ENCODE assay signal across 8 cellular contexts in the genomic region with DNA sequence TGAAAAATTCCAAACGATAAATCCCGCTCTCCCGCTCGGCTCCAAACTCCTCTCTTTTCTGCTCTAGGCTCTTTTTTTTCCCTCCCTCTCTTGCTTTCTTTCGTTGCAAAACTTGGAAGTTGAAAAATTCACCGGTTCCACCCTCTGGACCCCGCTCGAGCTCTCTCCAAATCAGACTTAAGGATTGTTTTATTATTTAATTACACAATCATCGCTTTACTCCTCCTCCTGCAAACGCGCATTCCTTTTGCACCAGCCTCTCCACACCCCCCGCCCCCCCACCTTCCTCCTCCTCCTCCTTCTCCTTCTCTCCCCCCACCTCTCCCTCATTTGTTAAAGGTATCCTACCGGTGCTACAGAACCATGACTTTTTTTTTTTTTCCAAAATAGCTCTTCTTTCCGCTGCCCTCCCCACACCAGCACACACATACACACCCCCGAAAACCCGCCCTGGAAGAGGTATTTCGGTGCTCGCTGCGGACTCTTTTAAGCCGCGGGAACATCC. TPM values are rescaled to one million over a fixed set of nuclear protein-coding genes. Genes with fewer than 3 reads are reported as not detected.
DNase-seq lines count a peak whose midpoint lies in the region; ATAC-seq, FAIRE-seq and TF ChIP-seq lines count a peak whose summit lies in the region.

No MANE protein-coding gene starts in this region.

- BruUV-seq in K562 (replicated peaks; lab: Mats Ljungman, UMichigan), result no TSS peak

- H4K20me1 ChIP-seq in K562 (replicated peaks; ENCODE audit: control insufficient read depth, insufficient read depth, low read length), result no peaks in the 10 kb centered on the region

- H3K9me1 ChIP-seq in K562 (ENCODE audit: control insufficient read depth, insufficient read depth, low read length), result no peaks in the 10 kb centered on the region

- no peak for DNase-seq in CD4-positive, alpha-beta T cell
- DNase-seq in HAP-1 (ENCODE audit: low spot score in 2 of 2) (peak; percentile 87 to 89), NCI-H69 (lab: John Stamatoyannopoulos, UW) (peak; percentile 97), K562 (ENCODE audit: extremely low read depth in 1 of 4, low spot score in 3 of 4) (peak; percentile 30 to 70 (median 39)), iPS DF 6.9 (ENCODE audit: low read depth, low spot score) (no peak), mesenteric fat pad (ENCODE audit: low spot score) (no peak), NOMO-1 (lab: John Stamatoyannopoulos, UW; ENCODE audit: unreplicated experiment in 2 of 2) (no peak)

- 0% methylated on average over 8 of the region's 21 CpGs for WGBS in K562 (ENCODE audit: insufficient coverage, low coverage, missing lambda C conversion rate)
- WGBS in iPS DF 6.9 (ENCODE audit: insufficient coverage, insufficient read length), result no CpG with 5 or more reads among the region's 21 CpGs

- H3K79me2 ChIP-seq in K562 (ENCODE audit: control insufficient read depth, insufficient read depth, low read length), result no peaks in the 10 kb centered on the region

- peak overlapping the region; percentile 82 for H3K4me3 Mint-ChIP-seq in CD4-positive, alpha-beta T cell

- in situ Hi-C loops in HAP-1 (cut with MboI; ENCODE audit: low sequenced_read_pairs), result loop anchor here (25.0 kb wide), 1 partner anchor 177 kb away; no protein-coding TSS in a partner anchor
- in situ Hi-C loops in K562 (cut with MboI), result no loop called here

- H3K9me3 ChIP-seq in CD4-positive, alpha-beta T cell (ENCODE audit: control insufficient read depth, low read length), result no peaks in the 10 kb centered on the region
- H3K9me3 ChIP-seq in HAP-1, result no peaks in the 10 kb centered on the region
- no peaks in the 10 kb centered on the region for H3K9me3 ChIP-seq in K562 (replicated peaks; ENCODE audit: control insufficient read depth, insufficient read depth, low read depth, low read length)
- no peaks in the 10 kb centered on the region for H3K9me3 ChIP-seq in iPS DF 6.9 (ENCODE audit: control insufficient read depth, insufficient read depth, low read length)

- H2AFZ ChIP-seq in K562 (ENCODE audit: low read depth, low read length), result peak overlapping the region; percentile 79

- H3K27ac ChIP-seq in CD4-positive, alpha-beta T cell (ENCODE audit: low read depth, low read length), result no peak overlapping the region
- H3K27ac ChIP-seq in K562 (ENCODE audit: extremely low read depth, low read depth, low read length), result peak overlapping the region; percentile 72
- H3K27ac ChIP-seq in iPS DF 6.9 (ENCODE audit: low read length), result no peak overlapping the region
- H3K27ac ChIP-seq in rectal smooth muscle tissue (ENCODE audit: low read depth, low read length), result peak overlapping the region; percentile 93

- H3K4me2 ChIP-seq in K562 (ENCODE audit: insufficient read depth, low read length), result peak overlapping the region; percentile 66

- no peaks in the 10 kb centered on the region for H3K9me3 Mint-ChIP-seq in CD4-positive, alpha-beta T cell

- peak overlapping the region; percentile 63 to 82 for H3K9ac ChIP-seq in K562 (ENCODE audit: insufficient read depth in 1 of 2, low read depth in 2 of 2, low read length in 2 of 2)
- peak overlapping the region; percentile 45 for H3K9ac ChIP-seq in rectal smooth muscle tissue (ENCODE audit: low read length)

- TF ChIP-seq CTCF in CD4-positive, alpha-beta T cell (IDR thresholded peaks at IDR 0.05), result no peak
- TF ChIP-seq CTCF in K562 (IDR thresholded peaks at IDR 0.05 in 2 of 3, conservative IDR thresholded peaks at IDR 0.05 in 1 of 3; ENCODE audit: insufficient read depth in 2 of 3, low read depth in 1 of 3, low read length in 3 of 3), result no peak

- no peak for ATAC-seq in CD4-positive, alpha-beta T cell (ENCODE audit: poor library complexity)
- ATAC-seq in K562, result peak; percentile 40

- H3K27ac Mint-ChIP-seq in CD4-positive, alpha-beta T cell, result no peak overlapping the region

- H3K27me3 Mint-ChIP-seq in CD4-positive, alpha-beta T cell, result peaks cover 81% of the 10 kb centered on the region

- H3K4me1 ChIP-seq in HAP-1 (peaks cover 49% of the 10 kb centered on the region), K562 (replicated peaks in 1 of 2; ENCODE audit: control insufficient read depth in 2 of 2, insufficient read depth in 2 of 2, low read length in 2 of 2) (peaks cover 3 to 28% of the 10 kb centered on the region in 2 experiments; a peak in 4 of 5 replicates), iPS DF 6.9 (ENCODE audit: control insufficient read depth, insufficient read depth, low read length) (peaks cover 5% of the 10 kb centered on the region; the same call in 1 of the 2 replicates), rectal smooth muscle tissue (ENCODE audit: control insufficient read depth, insufficient read depth, low read length) (peaks cover 16% of the 10 kb centered on the region)

- TF ChIP-seq RAD21 in K562 (CRISPR knock-in tag; conservative IDR thresholded peaks at IDR 0.05 in 1 of 2, IDR thresholded peaks at IDR 0.05 in 1 of 2), result no peak

- no peak for TF ChIP-seq EP300 in K562 (IDR thresholded peaks at IDR 0.05; ENCODE audit: low read length)

- H3K4me3 ChIP-seq in HAP-1, result peak overlapping the region; percentile 60
- peak overlapping the region; percentile 50 for H3K4me3 ChIP-seq in K562
- H3K4me3 ChIP-seq in iPS DF 6.9 (ENCODE audit: low read length), result peak overlapping the region; percentile 90; the same call in 1 of the 2 replicates
- peak overlapping the region; percentile 69 for H3K4me3 ChIP-seq in rectal smooth muscle tissue (ENCODE audit: low read length)

- CTCF ChIA-PET in CD4-positive, alpha-beta T cell (lab: Charles Lee), result no interaction called here
- CTCF ChIA-PET in K562 (lab: Yijun Ruan, JAX; ENCODE audit: low intra/inter-chr PET ratio), result no interaction called here

- no peak for FAIRE-seq in K562 (lab: Jason Lieb, UNC)

- intact Hi-C loops in CD4-positive, alpha-beta T cell (cut with DNase I, micrococcal nuclease), result no loop called here
- intact Hi-C loops in K562 (cut with micrococcal nuclease), result no loop called here

- no peaks in the 10 kb centered on the region for H3K36me3 Mint-ChIP-seq in CD4-positive, alpha-beta T cell (ENCODE audit: low read depth)

- TF ChIP-seq POLR2A in K562 (conservative IDR thresholded peaks at IDR 0.05), result no peak

- POLR2A ChIA-PET in CD4-positive, alpha-beta T cell (lab: Charles Lee), result no interaction called here
- POLR2A ChIA-PET in K562 (lab: Yijun Ruan, JAX), result interaction anchor here (0.6 kb wide), 1 partner anchor 66 kb away, joined by 3 read pairs; no protein-coding TSS in a partner anchor

- no peaks in the 10 kb centered on the region for H3K36me3 ChIP-seq in HAP-1 (replicated peaks)
- H3K36me3 ChIP-seq in K562 (ENCODE audit: control insufficient read depth, insufficient read depth, low read length), result no peaks in the 10 kb centered on the region
- no peaks in the 10 kb centered on the region for H3K36me3 ChIP-seq in iPS DF 6.9 (ENCODE audit: control insufficient read depth, insufficient read depth, low read length)
- H3K36me3 ChIP-seq in rectal smooth muscle tissue (ENCODE audit: control insufficient read depth, insufficient read depth, low read length), result no peaks in the 10 kb centered on the region

- peaks cover 60% of the 10 kb centered on the region for H3K27me3 ChIP-seq in CD4-positive, alpha-beta T cell (ENCODE audit: control insufficient read depth, insufficient read depth, low read length)
- H3K27me3 ChIP-seq in HAP-1 (ENCODE audit: low read depth) (no peaks in the 10 kb centered on the region), K562 (ENCODE audit: control insufficient read depth in 2 of 2, insufficient read depth in 2 of 2, low read length in 2 of 2) (0 out of 5 replicates have a peak, but pooled peaks cover 0 to 6% of the 10 kb centered on the region in 2 experiments), iPS DF 6.9 (ENCODE audit: control insufficient read depth, insufficient read depth, low read length) (no peaks in the 10 kb centered on the region), rectal smooth muscle tissue (ENCODE audit: control insufficient read depth, insufficient read depth, low read length) (no peaks in the 10 kb centered on the region)

- H3K4me1 Mint-ChIP-seq in CD4-positive, alpha-beta T cell (ENCODE audit: low read depth), result peaks cover 29% of the 10 kb centered on the region

TF ChIP-seq in K562, 482 proteins besides CTCF, POLR2A, EP300 and RAD21:
- TF ChIP-seq NFIC (IDR thresholded peaks at IDR 0.05) (no peak), KDM5B (IDR thresholded peaks at IDR 0.05; ENCODE audit: insufficient replicate concordance, low read depth, low read length) (peak; percentile 3), TBP (optimal IDR thresholded peaks at IDR 0.05; ENCODE audit: low read depth, low read length) (peak; percentile 17), SNIP1 (IDR thresholded peaks at IDR 0.05; ENCODE audit: low read depth) (no peak), SREBF2 (CRISPR knock-in tag; IDR thresholded peaks at IDR 0.05) (no peak)
- TF ChIP-seq, protein P1, sequence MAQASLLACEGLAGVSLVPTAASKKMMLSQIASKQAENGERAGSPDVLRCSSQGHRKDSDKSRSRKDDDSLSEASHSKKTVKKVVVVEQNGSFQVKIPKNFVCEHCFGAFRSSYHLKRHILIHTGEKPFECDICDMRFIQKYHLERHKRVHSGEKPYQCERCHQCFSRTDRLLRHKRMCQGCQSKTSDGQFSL (CRISPR knock-in tag; IDR thresholded peaks at IDR 0.05), result no peak
- TF ChIP-seq, protein P1 (tag; IDR thresholded peaks at IDR 0.05), result peak in 1 of 2 experiments; percentile 85; a peak in 2 of 4 replicates

RNA-seq across cellular contexts. Expression of a gene that starts 0.5 kb away (rescaled TPM):
- not detected for total RNA-seq in CD4-positive, alpha-beta T cell
- total RNA-seq in K562 (2011; cell fraction: chromatin; rRNA removed; ENCODE audit: low replicate concordance), result 6.9 and 16.5 TPM in 2 replicates
- 1.5 and 1.7 TPM in 2 replicates for total RNA-seq in K562 (2011; cell fraction: nucleolus; rRNA removed)
- 7.2 and 8.9 TPM in 2 replicates for total RNA-seq in K562 (2011; cell fraction: nucleoplasm; rRNA removed)
- total RNA-seq in K562 (2014; rRNA removed) (1.7 and 2.2 TPM in 2 replicates), K562 (2014; rRNA removed; fragmentation: Illumina TruSeq; extraction: Trizol) (2.7 and 3.1 TPM in 2 replicates), K562 (2015; rRNA removed; fragmentation: Illumina TruSeq; extraction: Trizol) (3.3 TPM in 2 replicates), K562 (2021) (3.0 and 3.4 TPM in 2 replicates), mesenteric fat pad (143 TPM)
- polyA plus RNA-seq in K562 (2011; rRNA removed) (1.2 TPM in 2 replicates), K562 (2014; fragmentation: Illumina TruSeq; extraction: Trizol) (1.7 and 1.9 TPM in 2 replicates), K562 (2014; fragmentation: Nextera tagmentation; extraction: Ambion mirVana) (1 to 10 TPM; 1.2 to 1.9 TPM), K562 (2014; rRNA removed) (0.32 and 1.4 TPM in 2 replicates)
- polyA plus RNA-seq in K562 (2011; cell fraction: cytosol; rRNA removed), result 0.49 and 0.81 TPM in 2 replicates
- 4.0 and 6.3 TPM in 2 replicates for polyA plus RNA-seq in K562 (2011; cell fraction: nucleus; rRNA removed)
- 0.96 and 1.3 TPM in 2 replicates for polyA plus RNA-seq in K562 (2012)
- polyA minus RNA-seq in K562 (2011; rRNA and poly(A)+ RNA removed), result 7.6 and 15.9 TPM in 2 replicates
- 1.2 and 2.5 TPM in 2 replicates for polyA minus RNA-seq in K562 (2011; cell fraction: cytosol; rRNA and poly(A)+ RNA removed)
- polyA minus RNA-seq in K562 (2011; cell fraction: nucleus; rRNA and poly(A)+ RNA removed), result 5.1 and 15.2 TPM in 2 replicates

Comparison
In these comparisons a context has a peak if more than half of its experiments do, and no peak if none do; other contexts are left out.
1. DNase-seq: peak in HAP-1 (2 of 2), NCI-H69 (single experiment) and K562 (4 of 4); none in CD4-positive, alpha-beta T cell (0 of 10), iPS DF 6.9 (single experiment), mesenteric fat pad (single experiment) and NOMO-1 (0 of 2).
2. H3K27ac ChIP-seq: peak in K562 (single experiment) and rectal smooth muscle tissue (single experiment); none in CD4-positive, alpha-beta T cell (single experiment) and iPS DF 6.9 (single experiment).
3. Peak in every context shown above with its lines, with median percentiles within 50 percentile points of each other: H3K4me3 ChIP-seq.